ENCODE assay signal across 28 cellular contexts in genomic region chr3:143095813-143096212, GRCh38.
"Had no signal": no experiment of that assay in that cellular context is flagged by ENCODE, and none has a peak within 500 bp of the region (broad histone marks: within the 10 kb centered on the region; RNA-seq: fewer than 3 reads in every experiment).

No MANE protein-coding gene starts in this region.

- H3K9me3 Mint-ChIP-seq: stimulated activated memory B cell treated with anti-CD40 and anti-IgM and Interleukin-4, amounts not matched to agents 10 μg/mL and 1 μg/mL and 100 μg/mL, for 72 hours; stimulated activated naive CD8-positive, alpha-beta T cell treated with anti-CD3 and anti-CD28 coated beads, Interleukin-15, amount 100 ng/mL, for 72 hours; stimulated activated naive CD8-positive, alpha-beta T cell treated with anti-CD3 and anti-CD28 coated beads, Interleukin-15, Interleukin-2, amounts not matched to agents 100 ng/mL and 50 ng/mL, for 24 hours; type B pancreatic cell had no signal

- H3K27me3 ChIP-seq: stomach, suprapubic skin, testis, thyroid gland, tibial nerve, transverse colon, upper lobe of left lung, upper lobe of right lung, uterus, vagina had no signal

- H3K4me1 Mint-ChIP-seq: stimulated activated memory B cell treated with anti-CD40 and anti-IgM and Interleukin-4, amounts not matched to agents 10 μg/mL and 1 μg/mL and 100 μg/mL, for 72 hours; stimulated activated naive CD8-positive, alpha-beta T cell treated with anti-CD3 and anti-CD28 coated beads, Interleukin-15, amount 100 ng/mL, for 72 hours had no signal

- ATAC-seq: stimulated activated memory B cell treated with anti-CD40 and anti-IgM and Interleukin-4, amounts not matched to agents 10 μg/mL and 1 μg/mL and 100 μg/mL, for 72 hours; stimulated activated naive B cell treated with anti-CD40 and anti-IgM and Interleukin-4, amounts not matched to agents 10 μg/mL and 1 μg/mL and 100 μg/mL, for 72 hours; stimulated activated naive CD8-positive, alpha-beta T cell treated with anti-CD3 and anti-CD28 coated beads, Interleukin-15, amount 100 ng/mL, for 72 hours; stimulated activated naive CD8-positive, alpha-beta T cell treated with anti-CD3 and anti-CD28 coated beads, Interleukin-15, Interleukin-2, amounts not matched to agents 100 U/mL and 50 U/mL, for 24 hours; upper lobe of right lung had no signal

- H3K27ac Mint-ChIP-seq: stimulated activated memory B cell treated with anti-CD40 and anti-IgM and Interleukin-4, amounts not matched to agents 10 μg/mL and 1 μg/mL and 100 μg/mL, for 72 hours; stimulated activated naive CD8-positive, alpha-beta T cell treated with anti-CD3 and anti-CD28 coated beads, Interleukin-15, amount 100 ng/mL, for 72 hours; stimulated activated naive CD8-positive, alpha-beta T cell treated with anti-CD3 and anti-CD28 coated beads, Interleukin-15, Interleukin-2, amounts not matched to agents 100 ng/mL and 50 ng/mL, for 24 hours; type B pancreatic cell had no signal

- H3K4me1 ChIP-seq: stomach, testis, tibial artery, tibial nerve, transverse colon, upper lobe of left lung, upper lobe of right lung, uterus had no signal

- H3K36me3 Mint-ChIP-seq: stimulated activated memory B cell treated with anti-CD40 and anti-IgM and Interleukin-4, amounts not matched to agents 10 μg/mL and 1 μg/mL and 100 μg/mL, for 72 hours; stimulated activated naive B cell treated with anti-CD40 and anti-IgM and Interleukin-4, amounts not matched to agents 10 μg/mL and 1 μg/mL and 100 μg/mL, for 72 hours; type B pancreatic cell had no signal

- DNase-seq: stimulated activated CD4-positive, alpha-beta T cell treated with anti-CD3 and anti-CD28 coated beads, Interleukin-2, amount 100 ng/mL, for 48 hours; stimulated activated CD4-positive, alpha-beta T cell treated with anti-CD3 and anti-CD28 coated beads, Interleukin-4, amount 100 ng/mL, for 1 hour; stimulated activated CD4-positive, alpha-beta T cell treated with anti-CD3 and anti-CD28 coated beads, Interleukin-4, amount 100 ng/mL, for 24 hours; stimulated activated CD4-positive, alpha-beta T cell treated with anti-CD3 and anti-CD28 coated beads, Interleukin-4, amount 100 ng/mL, for 4 hours; stimulated activated CD8-positive, alpha-beta memory T cell treated with anti-CD3 and anti-CD28 coated beads, Interleukin-4, amount 100 ng/mL, for 48 hours; stimulated activated naive B cell treated with anti-CD40 and anti-IgM and Interleukin-4, amounts not matched to agents 10 μg/mL and 1 μg/mL and 100 μg/mL, for 72 hours; stimulated activated naive CD4-positive, alpha-beta T cell; stimulated activated naive CD4-positive, alpha-beta T cell treated with Interleukin-2 at 50 U/mL for 16 hours; stimulated activated naive CD8-positive, alpha-beta T cell treated with anti-CD3 and anti-CD28 coated beads, Interleukin-15, amount 100 ng/mL, for 72 hours; stimulated activated naive CD8-positive, alpha-beta T cell treated with anti-CD3 and anti-CD28 coated beads, Interleukin-15, Interleukin-2, amounts not matched to agents 100 U/mL and 50 U/mL, for 24 hours; stomach; substantia nigra; testis; thyroid gland; tibial artery; transverse colon; trophoblast cell; upper lobe of left lung; upper lobe of right lung; uterus had no signal

- H3K4me3 ChIP-seq: stomach, suprapubic skin, testis, thoracic aorta, thyroid gland, tibial artery, tibial nerve, transverse colon, upper lobe of left lung, upper lobe of right lung, uterus, vagina had no signal

- H3K4me3 Mint-ChIP-seq: stimulated activated memory B cell treated with anti-CD40 and anti-IgM and Interleukin-4, amounts not matched to agents 10 μg/mL and 1 μg/mL and 100 μg/mL, for 72 hours; stimulated activated naive B cell treated with anti-CD40 and anti-IgM and Interleukin-4, amounts not matched to agents 10 μg/mL and 1 μg/mL and 100 μg/mL, for 72 hours; stimulated activated naive CD8-positive, alpha-beta T cell treated with anti-CD3 and anti-CD28 coated beads, Interleukin-15, amount 100 ng/mL, for 72 hours; stimulated activated naive CD8-positive, alpha-beta T cell treated with anti-CD3 and anti-CD28 coated beads, Interleukin-15, Interleukin-2, amounts not matched to agents 100 ng/mL and 50 ng/mL, for 24 hours; type B pancreatic cell had no signal

- FAIRE-seq: urothelium cell line had no signal

- H3K27ac ChIP-seq: stomach, suprapubic skin, testis, thoracic aorta, thyroid gland, tibial artery, tibial nerve, transverse colon, upper lobe of left lung, upper lobe of right lung, uterus, vagina had no signal

- H3K36me3 ChIP-seq: stomach, suprapubic skin, thoracic aorta, thyroid gland, tibial artery, tibial nerve, transverse colon, upper lobe of left lung, upper lobe of right lung, uterus, vagina had no signal

- H3K9me3 ChIP-seq: stomach, suprapubic skin, testis, thoracic aorta, thyroid gland, tibial artery, tibial nerve, transverse colon, upper lobe of left lung, upper lobe of right lung, uterus, vagina had no signal
